Comparison of ENCODE assay signal across 1 cellular context in the genomic region with DNA sequence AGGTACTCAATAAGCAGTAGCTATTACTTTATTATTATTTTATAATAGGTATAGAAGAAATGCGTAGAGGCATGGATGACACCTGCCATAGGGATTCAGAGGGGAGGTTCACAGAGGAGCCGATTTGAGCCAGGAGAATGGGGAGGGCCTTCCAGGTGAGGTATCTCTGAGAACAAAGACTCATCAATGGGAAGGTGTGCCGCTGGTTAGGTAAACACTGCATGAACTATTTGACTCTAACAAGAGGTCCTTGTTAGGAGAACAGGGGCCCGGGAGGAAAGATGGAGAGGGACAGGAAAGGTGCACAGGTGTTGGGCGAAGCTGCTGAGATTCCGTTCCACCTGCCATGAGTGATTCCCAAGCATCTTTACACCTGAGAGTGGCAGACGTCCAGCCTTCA.
TF ChIP-seq lines count a peak whose summit lies in the region.

No MANE protein-coding gene starts in this region.

TF ChIP-seq in GM23338, 12 proteins besides CTCF, POLR2A, EP300 and RAD21 (continued from another document):
- no peak for TF ChIP-seq NANOG (IDR thresholded peaks at IDR 0.05; ENCODE audit: borderline replicate concordance)
- no peak for TF ChIP-seq ETS1 (IDR thresholded peaks at IDR 0.05)
- TF ChIP-seq CREB1 (CRISPR knock-in tag; IDR thresholded peaks at IDR 0.05; ENCODE audit: low read depth) = no peak
- TF ChIP-seq EZH2 (IDR thresholded peaks at IDR 0.05; ENCODE audit: low read depth, unreplicated experiment) = no peak
- TF ChIP-seq POLR2AphosphoS5 (IDR thresholded peaks at IDR 0.05; ENCODE audit: low read depth) = no peak
